ENCODE assay signal across 8 cellular contexts in the genomic region with DNA sequence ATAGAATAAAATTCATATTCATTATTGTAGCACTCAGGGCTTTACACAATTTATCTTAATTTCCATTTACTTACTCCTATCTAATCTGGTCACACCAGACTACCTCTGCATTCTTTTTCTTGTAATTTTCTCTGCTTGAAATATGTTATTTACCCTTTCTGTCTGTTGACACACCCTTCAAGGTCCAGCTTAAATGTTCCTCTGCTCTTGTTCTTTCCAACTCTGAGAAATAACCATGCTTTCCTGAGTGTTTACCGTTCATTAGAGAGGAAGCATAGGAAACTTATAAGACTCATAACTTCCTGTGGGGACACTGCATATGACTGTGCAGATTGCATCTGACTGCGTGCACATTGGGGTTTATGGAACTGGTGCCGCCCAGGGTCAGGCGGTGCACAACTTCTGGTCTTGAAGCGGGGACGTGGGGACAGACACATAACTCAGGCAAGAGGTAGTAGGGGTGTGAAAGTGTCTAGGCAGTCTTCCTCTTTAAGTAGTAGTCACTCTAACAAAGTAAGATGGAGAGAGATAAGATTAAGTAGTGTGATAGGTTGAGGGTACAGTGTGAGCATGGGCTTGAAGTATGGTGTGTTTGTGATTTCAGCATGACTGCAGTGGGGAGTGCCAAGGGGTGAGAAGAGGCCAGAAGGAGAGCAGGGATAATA. TPM values are rescaled to one million over a fixed set of nuclear protein-coding genes. Genes with fewer than 3 reads are reported as not detected.
A peak's percentile ranks its signal among the peaks of the same experiment; 100 is the strongest.
DNase-seq lines count a peak whose midpoint lies in the region; ATAC-seq, FAIRE-seq and TF ChIP-seq lines count a peak whose summit lies in the region.

No MANE protein-coding gene starts in this region.

- no peaks in the 10 kb centered on the region for H4K20me1 ChIP-seq in GM12878 (ENCODE audit: control insufficient read depth, insufficient read depth)

- no peak for FAIRE-seq in GM12878 (lab: Jason Lieb, UNC)

- ATAC-seq in GM19463 (IDR thresholded peaks at IDR 0.05; ENCODE audit: unreplicated experiment) (peak; percentile 51), GM12878 (peak; percentile 73), gastrocnemius medialis (peak; percentile 18 to 42)

- no peaks in the 10 kb centered on the region for H3K27me3 ChIP-seq in GM12878 (replicated peaks in 1 of 2; ENCODE audit: control insufficient read depth in 2 of 2, insufficient read depth in 2 of 2, low read length in 1 of 2)
- H3K27me3 ChIP-seq in gastrocnemius medialis, result no peaks in the 10 kb centered on the region

- no peaks in the 10 kb centered on the region for H3K9me3 ChIP-seq in GM12878 (replicated peaks; ENCODE audit: control insufficient read depth, insufficient read depth, low read length)
- H3K9me3 ChIP-seq in gastrocnemius medialis, result no peaks in the 10 kb centered on the region

- H3K4me2 ChIP-seq in GM12878 (ENCODE audit: control insufficient read depth, insufficient read depth), result no peak overlapping the region; the same call in 1 of the 2 replicates

- TF ChIP-seq EP300 in GM12878 (IDR thresholded peaks at IDR 0.05; ENCODE audit: borderline replicate concordance in 1 of 2, control insufficient read depth in 1 of 2, low read depth in 2 of 2, low read length in 2 of 2), result no peak

- no peak overlapping the region for H3K27ac ChIP-seq in GM12878 (ENCODE audit: control insufficient read depth, insufficient read depth)
- no peak overlapping the region for H3K27ac ChIP-seq in gastrocnemius medialis

- BruUV-seq in GM12878 (replicated peaks; lab: Mats Ljungman, UMichigan), result no TSS peak

- TF ChIP-seq CTCF in GM12878 (IDR thresholded peaks at IDR 0.05 in 2 of 3, conservative IDR thresholded peaks at IDR 0.05 in 1 of 3; ENCODE audit: control insufficient read depth in 2 of 3, extremely low read depth in 1 of 3, insufficient read depth in 1 of 3, low read depth in 3 of 3, low read length in 3 of 3), result no peak
- no peak for TF ChIP-seq CTCF in gastrocnemius medialis (IDR thresholded peaks at IDR 0.05 in 4 of 5, conservative IDR thresholded peaks at IDR 0.05 in 1 of 5)

- RAD21 ChIA-PET in GM12878 (lab: Charles Lee; ENCODE audit: unreplicated experiment), result interaction anchor here (2.4 kb wide), 1 partner anchor 56 kb away, joined by 11 read pairs; no protein-coding TSS in a partner anchor

- H3K4me1 ChIP-seq in GM12878 (ENCODE audit: control insufficient read depth, insufficient read depth, low read length), result peaks cover 6% of the 10 kb centered on the region
- H3K4me1 ChIP-seq in gastrocnemius medialis, result no peaks in the 10 kb centered on the region

- no peak overlapping the region for H3K9ac ChIP-seq in GM12878 (ENCODE audit: control insufficient read depth, insufficient read depth, low read length)

- in situ Hi-C loops in GM12878 (cut with MboI) (loop anchor here (5.0 kb wide), 1 partner anchor 58 kb away; no protein-coding TSS in a partner anchor), gastrocnemius medialis (cut with MboI; ENCODE audit: low sequenced_read_pairs in 4 of 4) (loop anchor here in 3 of 4 donors (10.0 kb wide), 2 partner anchors 55 to 135 kb away; a partner anchor contains a TSS)

- intact Hi-C loops in GM12878 (cut with micrococcal nuclease; ENCODE audit: unreplicated experiment) (no loop called here), gastrocnemius medialis (cut with DNase I; ENCODE audit: low total_unique reads) (no loop called here)

- POLR2A ChIA-PET in GM12878 (lab: Charles Lee), result interaction anchor here (1.4 kb wide), 1 partner anchor 8 kb away, joined by 3 read pairs; no protein-coding TSS in a partner anchor

- H2AFZ ChIP-seq in GM12878 (ENCODE audit: control insufficient read depth, low read depth, low read length), result peak overlapping the region; percentile 84

- no peaks in the 10 kb centered on the region for H3K36me3 ChIP-seq in GM12878 (ENCODE audit: control insufficient read depth in 2 of 2, insufficient read depth in 2 of 2, low read length in 1 of 2)
- H3K36me3 ChIP-seq in gastrocnemius medialis, result no peaks in the 10 kb centered on the region

- SMC1A ChIA-PET in GM12878 (lab: Charles Lee; ENCODE audit: uncharacterized antibody, unreplicated experiment), result interaction anchor here (1.2 to 2.5 kb wide), 3 partner anchors 19 to 57 kb away, joined by 4 to 13 read pairs (median 12); no protein-coding TSS in a partner anchor

- TF ChIP-seq POLR2A in GM12878 (IDR thresholded peaks at IDR 0.05; ENCODE audit: low read depth, low read length) (no peak), gastrocnemius medialis (IDR thresholded peaks at IDR 0.05) (peak in 1 of 2 donors; percentile 27)

- DNase-seq in T-helper 22 cell (ENCODE audit: low read depth) (peak; percentile 67), GM12878 (ENCODE audit: low read depth, low spot score) (no peak), gastrocnemius medialis (peak; percentile 35 to 38), COLO829 (ENCODE audit: low spot score) (no peak), hippocampal formation (lab: John Stamatoyannopoulos, UW) (no peak), NCI-H526 (lab: John Stamatoyannopoulos, UW) (no peak), NCI-H187 treated with DMSO at 0.1 percent for 48 hours (lab: John Stamatoyannopoulos, UW) (no peak)

- no peaks in the 10 kb centered on the region for H3K79me2 ChIP-seq in GM12878 (ENCODE audit: control insufficient read depth, insufficient read depth, low read length)

- WGBS in GM12878 (ENCODE audit: insufficient coverage, insufficient replicate concordance, low lambda C conversion rate, missing lambda C conversion rate), result 26% methylated on average over 6 of the region's 6 CpGs

- CTCF ChIA-PET in GM12878 (lab: Yijun Ruan, JAX), result interaction anchor here (3.1 kb wide), 1 partner anchor 56 kb away, joined by 27 read pairs; no protein-coding TSS in a partner anchor

- TF ChIP-seq RAD21 in GM12878 (IDR thresholded peaks at IDR 0.05; ENCODE audit: insufficient read depth, low read depth, low read length), result no peak

- H3K4me3 ChIP-seq in GM12878 (no peak overlapping the region), gastrocnemius medialis (no peak overlapping the region)

TF ChIP-seq in GM12878, 131 proteins besides CTCF, POLR2A, EP300 and RAD21 (continues in another document):
- TF ChIP-seq LARP7 (IDR thresholded peaks at IDR 0.05) (no peak), HDAC6 (IDR thresholded peaks at IDR 0.05; ENCODE audit: unreplicated experiment) (no peak), NFYA (IDR thresholded peaks at IDR 0.05; ENCODE audit: borderline replicate concordance, low read depth, low read length) (no peak), EZH2 (IDR thresholded peaks at IDR 0.05; ENCODE audit: borderline replicate concordance, control insufficient read depth, low read depth, low read length) (no peak), ASH2L (IDR thresholded peaks at IDR 0.05; ENCODE audit: borderline replicate concordance, low read depth) (no peak), STAT3 (IDR thresholded peaks at IDR 0.05; ENCODE audit: low read depth, low read length) (no peak), ZNF217 (IDR thresholded peaks at IDR 0.05) (no peak), HDGF (IDR thresholded peaks at IDR 0.05) (0 out of 2 replicates have a peak, but pooled peaks have one; percentile 60)
- TF ChIP-seq, protein P1, sequence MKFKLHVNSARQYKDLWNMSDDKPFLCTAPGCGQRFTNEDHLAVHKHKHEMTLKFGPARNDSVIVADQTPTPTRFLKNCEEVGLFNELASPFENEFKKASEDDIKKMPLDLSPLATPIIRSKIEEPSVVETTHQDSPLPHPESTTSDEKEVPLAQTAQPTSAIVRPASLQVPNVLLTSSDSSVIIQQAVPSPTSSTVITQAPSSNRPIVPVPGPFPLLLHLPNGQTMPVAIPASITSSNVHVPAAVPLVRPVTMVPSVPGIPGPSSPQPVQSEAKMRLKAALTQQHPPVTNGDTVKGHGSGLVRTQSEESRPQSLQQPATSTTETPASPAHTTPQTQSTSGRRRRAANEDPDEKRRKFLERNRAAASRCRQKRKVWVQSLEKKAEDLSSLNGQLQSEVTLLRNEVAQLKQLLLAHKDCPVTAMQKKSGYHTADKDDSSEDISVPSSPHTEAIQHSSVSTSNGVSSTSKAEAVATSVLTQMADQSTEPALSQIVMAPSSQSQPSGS (IDR thresholded peaks at IDR 0.05; ENCODE audit: low read length), result no peak

RNA-seq across cellular contexts. Expression of a gene that starts 42.6 kb away (rescaled TPM):
- total RNA-seq in GM12878 (2013; cell fraction: nucleolus; rRNA removed), result 7.9 and 9.2 TPM in 2 replicates
- total RNA-seq in GM12878 (2014; rRNA removed), result 4.2 and 4.7 TPM in 2 replicates
- 2.8 and 2.9 TPM in 2 replicates for total RNA-seq in GM12878 (2014; rRNA removed; fragmentation: Illumina TruSeq; extraction: Trizol)
- total RNA-seq in GM12878 (2021), result 7.9 and 9.3 TPM in 2 replicates
- 3.8 TPM for polyA plus RNA-seq in GM12878 (2011; ENCODE audit: low read depth)
- polyA plus RNA-seq in GM12878 (2011; rRNA removed), result 3.0 and 3.9 TPM in 2 replicates
- polyA plus RNA-seq in GM12878 (2011; cell fraction: cytosol; rRNA removed), result 3.0 and 4.3 TPM in 2 replicates
- polyA plus RNA-seq in GM12878 (2011; cell fraction: nucleus; rRNA removed), result 6.9 and 7.8 TPM in 2 replicates
- 5.0 and 5.8 TPM in 2 replicates for polyA plus RNA-seq in GM12878 (2012)
- 8.5 and 9.1 TPM in 2 replicates for polyA plus RNA-seq in GM12878 (2014; fragmentation: Illumina TruSeq; extraction: Trizol)
- 1 to 10 TPM; 1.4 to 2.2 TPM for polyA plus RNA-seq in GM12878 (2014; fragmentation: Nextera tagmentation; extraction: Ambion mirVana)
- 6.5 and 6.6 TPM in 2 replicates for polyA plus RNA-seq in GM12878 (2014; rRNA removed)
- 1 to 10 TPM; 5.4 to 6.1 TPM for polyA plus RNA-seq in GM12878 (2016; fragmentation: Nextera tagmentation; extraction: Ambion mirVana)
- 3.9 and 4.7 TPM in 2 replicates for polyA minus RNA-seq in GM12878 (2011; rRNA and poly(A)+ RNA removed)
- 2.3 and 4.3 TPM in 2 replicates for polyA minus RNA-seq in GM12878 (2011; cell fraction: cytosol; rRNA and poly(A)+ RNA removed)
- 2.2 and 3.2 TPM in 2 replicates for polyA minus RNA-seq in GM12878 (2011; cell fraction: nucleus; rRNA and poly(A)+ RNA removed)
- total RNA-seq in gastrocnemius medialis, result 10 to 100 TPM; 14.3 to 28.0 (median 22.8) TPM

RNA-seq across cellular contexts. Expression of a gene that starts 54.0 kb away (rescaled TPM):
- 271 and 273 TPM in 2 replicates for total RNA-seq in GM12878 (2013; cell fraction: nucleolus; rRNA removed)
- total RNA-seq in GM12878 (2014; rRNA removed) (7.6 and 11.8 TPM in 2 replicates), GM12878 (2014; rRNA removed; fragmentation: Illumina TruSeq; extraction: Trizol) (14.1 and 15.1 TPM in 2 replicates), GM12878 (2021) (19.7 and 22.4 TPM in 2 replicates), gastrocnemius medialis (10 to 100 TPM; 19.3 to 27.2 (median 23.7) TPM)
- polyA plus RNA-seq in GM12878 (2011; ENCODE audit: low read depth), result 52.1 TPM
- polyA plus RNA-seq in GM12878 (2011; rRNA removed) (66.3 and 82.2 TPM in 2 replicates), GM12878 (2014; fragmentation: Illumina TruSeq; extraction: Trizol) (13.8 and 14.6 TPM in 2 replicates), GM12878 (2014; fragmentation: Nextera tagmentation; extraction: Ambion mirVana) (1 to 10 TPM; 6.6 to 8.5 TPM), GM12878 (2014; rRNA removed) (10.3 and 14.6 TPM in 2 replicates), GM12878 (2016; fragmentation: Nextera tagmentation; extraction: Ambion mirVana) (1 to 10 TPM; 6.5 to 6.6 TPM)
- 36.7 and 58.9 TPM in 2 replicates for polyA plus RNA-seq in GM12878 (2011; cell fraction: cytosol; rRNA removed)
- polyA plus RNA-seq in GM12878 (2011; cell fraction: nucleus; rRNA removed), result 31.2 and 46.3 TPM in 2 replicates
- polyA plus RNA-seq in GM12878 (2012), result 22.8 and 53.5 TPM in 2 replicates
- polyA minus RNA-seq in GM12878 (2011; rRNA and poly(A)+ RNA removed), result 72.1 and 89.3 TPM in 2 replicates
- polyA minus RNA-seq in GM12878 (2011; cell fraction: cytosol; rRNA and poly(A)+ RNA removed), result 22.3 and 26.5 TPM in 2 replicates
- polyA minus RNA-seq in GM12878 (2011; cell fraction: nucleus; rRNA and poly(A)+ RNA removed), result 52.6 and 52.7 TPM in 2 replicates

Comparison
In these comparisons a context has a peak if more than half of its experiments do, and no peak if none do; other contexts are left out.
1. DNase-seq: peak in T-helper 22 cell (single experiment) and gastrocnemius medialis (2 of 2); none in GM12878 (single experiment), COLO829 (single experiment), hippocampal formation (0 of 2), NCI-H526 (0 of 2) and NCI-H187 treated with DMSO at 0.1 percent for 48 hours (single experiment).
2. Peak in every context shown above with its lines, with median percentiles within 50 percentile points of each other: ATAC-seq.